Comparison of ENCODE assay signal across 19 cellular contexts in the genomic region with DNA sequence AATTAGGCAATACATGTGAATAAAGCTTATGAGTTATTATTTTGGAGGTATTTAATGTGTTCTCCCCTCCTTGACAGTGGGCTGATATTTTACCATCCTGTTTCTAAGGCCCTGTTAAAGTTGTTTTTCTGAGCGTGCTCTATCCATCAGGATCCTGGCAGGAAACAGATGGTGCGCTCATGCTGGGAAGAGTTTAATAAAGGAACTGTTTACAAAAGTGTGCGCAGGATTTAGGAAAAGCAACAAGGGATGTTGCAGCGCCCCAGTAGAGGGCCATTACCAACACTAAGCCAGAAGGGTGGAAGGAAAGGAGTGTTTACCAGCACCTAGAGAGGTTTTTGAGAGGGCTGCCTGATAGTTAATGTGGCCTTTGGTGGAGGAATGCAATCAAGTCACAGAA.
A peak's percentile ranks its signal among the peaks of the same experiment; 100 is the strongest.
DNase-seq lines count a peak whose midpoint lies in the region; ATAC-seq, FAIRE-seq and TF ChIP-seq lines count a peak whose summit lies in the region.
"Had no signal": no experiment of that assay in that cellular context is flagged by ENCODE, and none has a peak within 500 bp of the region (broad histone marks: within the 10 kb centered on the region; RNA-seq: fewer than 3 reads in every experiment).

No MANE protein-coding gene starts in this region.

- dilution Hi-C loops in endothelial cell of umbilical vein (cut with MboI; ENCODE audit: extremely low pct_ligation_motif_present, low sequenced_read_pairs), result no loop called here

- H3K9me3 ChIP-seq in A673 (ENCODE audit: low read depth, low read length, poor library complexity, severe bottlenecking) (no peaks in the 10 kb centered on the region), endothelial cell of umbilical vein (replicated peaks; ENCODE audit: control insufficient read depth, insufficient read depth, low read length) (no peaks in the 10 kb centered on the region), T-helper 17 cell (ENCODE audit: control insufficient read depth, low read length, poor library complexity, severe bottlenecking) (no peaks in the 10 kb centered on the region), aorta (ENCODE audit: control insufficient read depth, low read length) (no peaks in the 10 kb centered on the region)
- H3K9me3 ChIP-seq: A549, upper lobe of left lung had no signal

- no peaks in the 10 kb centered on the region for H3K27me3 ChIP-seq in A673 (replicated peaks; ENCODE audit: insufficient read depth, low read depth, low read length, poor library complexity)
- no peaks in the 10 kb centered on the region for H3K27me3 ChIP-seq in endothelial cell of umbilical vein (ENCODE audit: control insufficient read depth in 2 of 2, insufficient read depth in 2 of 2, low read length in 2 of 2)
- H3K27me3 ChIP-seq in aorta (ENCODE audit: control insufficient read depth in 1 of 2, insufficient read depth in 2 of 2, low read length in 1 of 2), result no peaks in the 10 kb centered on the region
- H3K27me3 ChIP-seq: upper lobe of left lung had no signal

- CTCF ChIA-PET in A673 (lab: Charles Lee) (no interaction called here), endothelial cell of umbilical vein (lab: Charles Lee) (interaction anchor here (0.8 to 2.1 kb wide), 4 partner anchors 18 to 51 kb away, joined by 3 to 8 read pairs (median 3); no protein-coding TSS in a partner anchor)

- H3K27me3 Mint-ChIP-seq in T-helper 17 cell, result no peaks in the 10 kb centered on the region
- H3K27me3 Mint-ChIP-seq: CD4-positive, CD25-positive, alpha-beta regulatory T cell had no signal

- no peak overlapping the region for H3K27ac Mint-ChIP-seq in T-helper 17 cell
- H3K27ac Mint-ChIP-seq: activated CD4-positive, alpha-beta memory T cell treated with anti-CD3 and anti-CD28 coated beads, Interleukin-2, amount 10 ng/mL, durations not matched to agents 7 days and 5 days; activated T-cell treated with anti-CD3 and anti-CD28 coated beads, Interleukin-2, amount 50 U/mL, for 72 hours; CD4-positive, CD25-positive, alpha-beta regulatory T cell; naive thymus-derived CD8-positive, alpha-beta T cell had no signal

- DNase-seq in A673 (ENCODE audit: low spot score) (peak; percentile 62), NCI-H128 (lab: John Stamatoyannopoulos, UW; ENCODE audit: unreplicated experiment) (peak; percentile 48), NCI-H524 (lab: John Stamatoyannopoulos, UW) (peak; percentile 87), endothelial cell of umbilical vein (ENCODE audit: low read depth, low spot score) (peak; percentile 92), KBM-7 (no peak), T-helper 17 cell (no peak), NCI-H2029 (lab: John Stamatoyannopoulos, UW) (no peak), aorta (no peak)
- DNase-seq: activated CD4-positive, alpha-beta memory T cell treated with anti-CD3 and anti-CD28 coated beads, Interleukin-2, amount 10 ng/mL, durations not matched to agents 7 days and 5 days; activated T-cell treated with anti-CD3 and anti-CD28 coated beads, Interleukin-2, amount 50 U/mL, for 72 hours; CD4-positive, CD25-positive, alpha-beta regulatory T cell; central memory CD4-positive, alpha-beta T cell; foreskin fibroblast; KG1; naive thymus-derived CD8-positive, alpha-beta T cell; stimulated activated naive CD4-positive, alpha-beta T cell; upper lobe of left lung had no signal

- ATAC-seq in T-helper 17 cell, result no peak
- ATAC-seq in aorta (ENCODE audit: low FRiP score), result no peak
- ATAC-seq: A549; activated T-cell treated with anti-CD3 and anti-CD28 coated beads, Interleukin-2, amount 50 U/mL, for 72 hours; naive thymus-derived CD8-positive, alpha-beta T cell had no signal

- BruUV-seq in A673 (replicated peaks; lab: Mats Ljungman, UMichigan), result no TSS peak
- BruUV-seq in endothelial cell of umbilical vein (replicated peaks; lab: Mats Ljungman, UMichigan), result no TSS peak

- peak; percentile 71 for FAIRE-seq in endothelial cell of umbilical vein (lab: Jason Lieb, UNC)
- FAIRE-seq: A549, endometrium had no signal

- H3K4me1 Mint-ChIP-seq in T-helper 17 cell, result peaks cover 6% of the 10 kb centered on the region
- H3K4me1 Mint-ChIP-seq: activated CD4-positive, alpha-beta memory T cell treated with anti-CD3 and anti-CD28 coated beads, Interleukin-2, amount 10 ng/mL, durations not matched to agents 7 days and 5 days had no signal

- H3K36me3 ChIP-seq in A673 (ENCODE audit: insufficient read depth, low read length, poor library complexity, severe bottlenecking) (no peaks in the 10 kb centered on the region), endothelial cell of umbilical vein (ENCODE audit: control insufficient read depth in 2 of 2, extremely low read depth in 1 of 2, insufficient read depth in 2 of 2, low read length in 2 of 2) (no peaks in the 10 kb centered on the region), aorta (ENCODE audit: control insufficient read depth in 1 of 2, insufficient read depth in 2 of 2, low read length in 1 of 2) (no peaks in the 10 kb centered on the region)
- H3K36me3 ChIP-seq: upper lobe of left lung had no signal

- in situ Hi-C loops in KBM-7 (cut with MboI; ENCODE audit: low pct_unique_long_range_greater_than_20kb, low sequenced_read_pairs), result no loop called here

- no peaks in the 10 kb centered on the region for H3K9me1 ChIP-seq in endothelial cell of umbilical vein (replicated peaks; ENCODE audit: control insufficient read depth, extremely low read depth, insufficient read depth, low read length)

- TF ChIP-seq CTCF in A673 (conservative IDR thresholded peaks at IDR 0.05; ENCODE audit: low read depth, low read length) (no peak), endothelial cell of umbilical vein (IDR thresholded peaks at IDR 0.05; ENCODE audit: extremely low read depth in 1 of 2, insufficient read depth in 1 of 2, low read depth in 1 of 2, low read length in 2 of 2) (no peak)

- no peak overlapping the region for H3K27ac ChIP-seq in A673 (ENCODE audit: low read depth, low read length, poor library complexity, severe bottlenecking)
- peak overlapping the region; percentile 25 for H3K27ac ChIP-seq in endothelial cell of umbilical vein (ENCODE audit: insufficient read depth, low read depth, low read length)
- no peak overlapping the region for H3K27ac ChIP-seq in aorta (ENCODE audit: low read depth in 1 of 2, low read length in 2 of 2)
- H3K27ac ChIP-seq: A549, upper lobe of left lung had no signal

- H3K4me1 ChIP-seq in A673 (ENCODE audit: insufficient read depth, low read length, poor library complexity, severe bottlenecking) (peaks cover 55% of the 10 kb centered on the region), endothelial cell of umbilical vein (ENCODE audit: control insufficient read depth, extremely low read depth, insufficient read depth, low read length) (peaks cover 38% of the 10 kb centered on the region), aorta (ENCODE audit: control insufficient read depth in 1 of 2, insufficient read depth in 2 of 2, low read length in 2 of 2) (peaks cover 0 to 4% of the 10 kb centered on the region in 2 donors)
- H3K4me1 ChIP-seq: A549 had no signal

- no peaks in the 10 kb centered on the region for H3K79me2 ChIP-seq in endothelial cell of umbilical vein (ENCODE audit: control insufficient read depth, insufficient read depth, low read length)

- H3K4me2 ChIP-seq in endothelial cell of umbilical vein (ENCODE audit: insufficient read depth, low read length), result peak overlapping the region; percentile 54
- H3K4me2 ChIP-seq: A549 had no signal

- H3K4me3 ChIP-seq in A673 (ENCODE audit: low read depth, low read length, poor library complexity, severe bottlenecking) (no peak overlapping the region), endothelial cell of umbilical vein (replicated peaks in 1 of 3; ENCODE audit: insufficient read depth in 1 of 3, low read depth in 1 of 3, low read length in 3 of 3) (no peak overlapping the region), aorta (ENCODE audit: low read length in 2 of 2) (no peak overlapping the region)
- H3K4me3 ChIP-seq: A549, upper lobe of left lung had no signal

- POLR2A ChIA-PET in A673 (lab: Charles Lee; ENCODE audit: low non-redundant PET), result no interaction called here
- POLR2A ChIA-PET in endothelial cell of umbilical vein (lab: Charles Lee), result no interaction called here

- no peaks in the 10 kb centered on the region for H4K20me1 ChIP-seq in endothelial cell of umbilical vein (replicated peaks; ENCODE audit: control insufficient read depth, extremely low read depth, insufficient read depth, low read length)

- no peaks in the 10 kb centered on the region for H3K36me3 Mint-ChIP-seq in T-helper 17 cell (ENCODE audit: low read depth)
- H3K36me3 Mint-ChIP-seq: CD4-positive, CD25-positive, alpha-beta regulatory T cell; naive thymus-derived CD8-positive, alpha-beta T cell had no signal

- intact Hi-C loops in A673 (cut with micrococcal nuclease; ENCODE audit: unreplicated experiment) (no loop called here), endothelial cell of umbilical vein (cut with micrococcal nuclease) (loop anchor here (1.0 to 2.0 kb wide), 5 partner anchors 32 to 304 kb away; no protein-coding TSS in a partner anchor), aorta (cut with DNase I) (no loop called here)

- H2AFZ ChIP-seq in endothelial cell of umbilical vein (ENCODE audit: low read depth, low read length), result peak overlapping the region; percentile 33

- WGBS in aorta, 2 donors, result 95% methylated on average over 4 of the region's 4 CpGs

- no peak overlapping the region for H3K4me3 Mint-ChIP-seq in T-helper 17 cell
- H3K4me3 Mint-ChIP-seq: activated CD4-positive, alpha-beta memory T cell treated with anti-CD3 and anti-CD28 coated beads, Interleukin-2, amount 10 ng/mL, durations not matched to agents 7 days and 5 days; activated T-cell treated with anti-CD3 and anti-CD28 coated beads, Interleukin-2, amount 50 U/mL, for 72 hours; CD4-positive, CD25-positive, alpha-beta regulatory T cell; naive thymus-derived CD8-positive, alpha-beta T cell had no signal

- no peak overlapping the region for H3K9ac ChIP-seq in endothelial cell of umbilical vein (replicated peaks; ENCODE audit: extremely low read depth, insufficient read depth, low read length)

- TF ChIP-seq POLR2A in endothelial cell of umbilical vein (IDR thresholded peaks at IDR 0.05; ENCODE audit: low read depth, low read length), result no peak

TF ChIP-seq in endothelial cell of umbilical vein, 7 proteins besides CTCF, POLR2A, EP300 and RAD21:
- TF ChIP-seq GATA2 (IDR thresholded peaks at IDR 0.05; ENCODE audit: insufficient read depth, insufficient read length, low read depth, low read length) (no peak), FOS (IDR thresholded peaks at IDR 0.05; ENCODE audit: borderline replicate concordance, insufficient read depth, low read length) (no peak), POLR2AphosphoS5 (IDR thresholded peaks at IDR 0.05; ENCODE audit: insufficient read depth, low read depth, low read length) (no peak), MYC (IDR thresholded peaks at IDR 0.05; ENCODE audit: low read depth, low read length) (no peak), JUN (IDR thresholded peaks at IDR 0.05; ENCODE audit: borderline replicate concordance, insufficient read depth, insufficient read length, low read depth) (no peak), EZH2 (IDR thresholded peaks at IDR 0.05; ENCODE audit: borderline replicate concordance, low read depth, low read length, severe bottlenecking) (no peak)
- TF ChIP-seq, protein P1, sequence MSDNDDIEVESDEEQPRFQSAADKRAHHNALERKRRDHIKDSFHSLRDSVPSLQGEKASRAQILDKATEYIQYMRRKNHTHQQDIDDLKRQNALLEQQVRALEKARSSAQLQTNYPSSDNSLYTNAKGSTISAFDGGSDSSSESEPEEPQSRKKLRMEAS (IDR thresholded peaks at IDR 0.05; ENCODE audit: insufficient read depth, insufficient read length), result no peak
TF ChIP-seq in endothelial cell of umbilical vein: peak in this region for 0.

Comparison
In these comparisons a context has a peak if more than half of its experiments do, and no peak if none do; other contexts are left out.
1. DNase-seq: peak in A673 (single experiment), NCI-H128 (single experiment), NCI-H524 (2 of 2) and endothelial cell of umbilical vein (single experiment); none in KBM-7 (single experiment), T-helper 17 cell (0 of 3), NCI-H2029 (single experiment) and aorta (0 of 2).